15 cellular contexts compared by ENCODE assay signal in genomic region chr3:24684506-24685023, GRCh38.
DNase-seq lines count a peak whose midpoint lies in the region; ATAC-seq and TF ChIP-seq lines count a peak whose summit lies in the region.
"Had no signal": no experiment of that assay in that cellular context is flagged by ENCODE, and none has a peak within 500 bp of the region (broad histone marks: within the 10 kb centered on the region; RNA-seq: fewer than 3 reads in every experiment).

No MANE protein-coding gene starts in this region.

- no peak overlapping the region for H2AFZ ChIP-seq in smooth muscle cell (ENCODE audit: low read depth)

- ATAC-seq in lower lobe of right lung = no peak

- H3K36me3 ChIP-seq in smooth muscle cell (ENCODE audit: low read depth) = no peaks in the 10 kb centered on the region
- no peaks in the 10 kb centered on the region for H3K36me3 ChIP-seq in testis (ENCODE audit: low read depth, missing control alignments)
- H3K36me3 ChIP-seq in lower lobe of right lung = no peaks in the 10 kb centered on the region

- no peaks in the 10 kb centered on the region for H4K20me1 ChIP-seq in smooth muscle cell (ENCODE audit: low read depth)

- 54% methylated on average over 6 of the region's 6 CpGs for WGBS in smooth muscle cell (ENCODE audit: low lambda C conversion rate)
- WGBS in testis, 2 donors = 54 to 81% methylated on average over 6 of the region's 6 CpGs

- CTCF ChIA-PET in HEK293T (lab: Yijun Ruan, JAX) = interaction anchor here (0.7 to 2.7 kb wide), 2 partner anchors 8 to 498 kb away, joined by 3 to 11 read pairs; no protein-coding TSS in a partner anchor

- H3K27me3 ChIP-seq in smooth muscle cell (ENCODE audit: low read depth) (no peaks in the 10 kb centered on the region), testis (no peaks in the 10 kb centered on the region), lower lobe of right lung (ENCODE audit: low read depth) (no peaks in the 10 kb centered on the region)

- H3K4me2 ChIP-seq in smooth muscle cell = peak overlapping the region; percentile 47
- H3K4me2 ChIP-seq: KMS-11 had no signal

- peak overlapping the region; percentile 33 for H3K9ac ChIP-seq in smooth muscle cell (ENCODE audit: low read depth)
- H3K9ac ChIP-seq: KMS-11 had no signal

- H3K27ac ChIP-seq in VCaP (peak overlapping the region; percentile 68; the same call in 1 of the 2 replicates), smooth muscle cell (ENCODE audit: low read depth) (peak overlapping the region; percentile 92), testis (no peak overlapping the region), lower lobe of right lung (no peak overlapping the region)
- H3K27ac ChIP-seq: KMS-11, RWPE1 had no signal

- DNase-seq in HEK293T (ENCODE audit: extremely low spot score) = peak; percentile 31
- peak; percentile 47 for DNase-seq in iPS-NIHi11 (ENCODE audit: low spot score)
- DNase-seq in smooth muscle cell (lab: John Stamatoyannopoulos, UW; ENCODE audit: unreplicated experiment) = no peak
- DNase-seq in testis = no peak
- DNase-seq in lower lobe of right lung = no peak
- DNase-seq in NCI-H128 (lab: John Stamatoyannopoulos, UW; ENCODE audit: unreplicated experiment) = no peak
- DNase-seq: CD4-positive, CD25-positive, alpha-beta regulatory T cell; DMS79 treated with DMSO at 0.1 percent for 48 hours; GOT3; NCI-H1092; NCI-H2107; NCI-H510A had no signal

- TF ChIP-seq POLR2A in testis (IDR thresholded peaks at IDR 0.05) = no peak

- no peaks in the 10 kb centered on the region for H3K9me3 ChIP-seq in smooth muscle cell (replicated peaks; ENCODE audit: low read depth)
- H3K9me3 ChIP-seq in testis = no peaks in the 10 kb centered on the region
- no peaks in the 10 kb centered on the region for H3K9me3 ChIP-seq in lower lobe of right lung

- H3K79me2 ChIP-seq in smooth muscle cell (ENCODE audit: low read depth) = no peaks in the 10 kb centered on the region

- no peak for TF ChIP-seq CTCF in VCaP (conservative IDR thresholded peaks at IDR 0.05)
- no peak for TF ChIP-seq CTCF in smooth muscle cell (IDR thresholded peaks at IDR 0.05; ENCODE audit: borderline replicate concordance, insufficient read depth, poor library complexity, severe bottlenecking)
- no peak for TF ChIP-seq CTCF in testis (IDR thresholded peaks at IDR 0.05)
- no peak for TF ChIP-seq CTCF in lower lobe of right lung (IDR thresholded peaks at IDR 0.05)

- intact Hi-C loops in testis (cut with DNase I; ENCODE audit: low total_unique reads) = no loop called here
- intact Hi-C loops in lower lobe of right lung (cut with DNase I) = no loop called here

- H3F3A ChIP-seq in smooth muscle cell (ENCODE audit: low read depth) = peaks cover 34% of the 10 kb centered on the region

- H3K4me3 ChIP-seq in smooth muscle cell (no peak overlapping the region), testis (no peak overlapping the region), lower lobe of right lung (no peak overlapping the region)

- H3K4me1 ChIP-seq in smooth muscle cell (ENCODE audit: low read depth) (peaks cover 34% of the 10 kb centered on the region), testis (no peaks in the 10 kb centered on the region), lower lobe of right lung (no peaks in the 10 kb centered on the region)

- POLR2A ChIA-PET in HEK293T (lab: Yijun Ruan, JAX) = interaction anchor here (0.5 kb wide), 1 partner anchor 18 kb away, joined by 3 read pairs; no protein-coding TSS in a partner anchor

TF ChIP-seq in HEK293T, 16 proteins besides CTCF, POLR2A, EP300 and RAD21:
- TF ChIP-seq NFRKB (IDR thresholded peaks at IDR 0.05) = no peak
- TF ChIP-seq FOXM1 (IDR thresholded peaks at IDR 0.05; ENCODE audit: borderline replicate concordance) = no peak
- TF ChIP-seq PKNOX1 (IDR thresholded peaks at IDR 0.05) = peak; percentile 56
- no peak for TF ChIP-seq ELF4 (IDR thresholded peaks at IDR 0.05)
- no peak for TF ChIP-seq LEF1 (IDR thresholded peaks at IDR 0.05; ENCODE audit: borderline replicate concordance)
- TF ChIP-seq BHLHE40 (IDR thresholded peaks at IDR 0.05; ENCODE audit: borderline replicate concordance) = no peak
- no peak for TF ChIP-seq HDGF (IDR thresholded peaks at IDR 0.05; ENCODE audit: borderline replicate concordance)
- TF ChIP-seq CTBP1 (IDR thresholded peaks at IDR 0.05; ENCODE audit: borderline replicate concordance) = no peak

Comparison
In these comparisons a context has a peak if more than half of its experiments do, and no peak if none do; other contexts are left out.
1. DNase-seq: peak in HEK293T (single experiment) and iPS-NIHi11 (single experiment); none in smooth muscle cell (single experiment), testis (single experiment), lower lobe of right lung (single experiment) and NCI-H128 (single experiment).
2. H3K27ac ChIP-seq: peak in VCaP (single experiment) and smooth muscle cell (single experiment); none in testis (0 of 2) and lower lobe of right lung (single experiment).